37 cellular contexts compared by ENCODE assay signal in genomic region chr1:47537268-47537667, GRCh38.
"Had no signal": no experiment of that assay in that cellular context is flagged by ENCODE, and none has a peak within 500 bp of the region (broad histone marks: within the 10 kb centered on the region; RNA-seq: fewer than 3 reads in every experiment).

No MANE protein-coding gene starts in this region.

- H3K9me3 ChIP-seq: ascending aorta had no signal

- H3K27ac Mint-ChIP-seq: activated CD4-positive, alpha-beta memory T cell treated with anti-CD3 and anti-CD28 coated beads, Interleukin-2, amount 10 ng/mL, durations not matched to agents 7 days and 5 days; activated CD4-positive, alpha-beta T cell treated with anti-CD3 and anti-CD28 coated beads for 36 hours; activated CD4-positive, alpha-beta T cell treated with anti-CD3 and anti-CD28 coated beads, Interleukin-2, amount 10 ng/mL, durations not matched to agents 7 days and 5 days; activated CD8-positive, alpha-beta memory T cell treated with anti-CD3 and anti-CD28 coated beads, Interleukin-2, amount 10 ng/mL, durations not matched to agents 7 days and 5 days; activated CD8-positive, alpha-beta T cell treated with anti-CD3 and anti-CD28 coated beads, Interleukin-2, amount 10 ng/mL, durations not matched to agents 7 days and 5 days; activated naive CD4-positive, alpha-beta T cell treated with anti-CD3 and anti-CD28 coated beads, Interleukin-2, amount 10 ng/mL, durations not matched to agents 7 days and 5 days; activated naive CD4-positive, alpha-beta T cell treated with anti-CD3 and anti-CD28 coated beads, Interleukin-2, amount 50 U/mL, for 24 hours; activated naive CD8-positive, alpha-beta T cell; activated naive CD8-positive, alpha-beta T cell treated with anti-CD3 and anti-CD28 coated beads, Interleukin-2, amount 10 ng/mL, durations not matched to agents 7 days and 5 days; activated naive CD8-positive, alpha-beta T cell treated with anti-CD3 and anti-CD28 coated beads, Interleukin-2, amount 50 U/mL, for 24 hours; activated T-cell treated with anti-CD3 and anti-CD28 coated beads, Interleukin-2, amount 50 U/mL, for 24 hours; activated T-helper 2 cell treated with anti-CD3 and anti-CD28 coated beads, Interferon-gamma antibody, Interleukin-2, Interleukin-4, amounts not matched to agents 10 μg/mL and 5 μg/mL and 100 μg/mL, durations not matched to agents 14 hours and 24 hours and 36 hours; brain; T-helper 17 cell; WTC11 had no signal

- H3K9me3 Mint-ChIP-seq: activated CD4-positive, alpha-beta T cell treated with anti-CD3 and anti-CD28 coated beads, Interleukin-2, amount 10 ng/mL, durations not matched to agents 7 days and 5 days; activated naive CD4-positive, alpha-beta T cell treated with anti-CD3 and anti-CD28 coated beads, Interleukin-2, amount 10 ng/mL, durations not matched to agents 7 days and 5 days; activated naive CD4-positive, alpha-beta T cell treated with anti-CD3 and anti-CD28 coated beads, Interleukin-2, amount 50 U/mL, for 24 hours; activated naive CD8-positive, alpha-beta T cell treated with anti-CD3 and anti-CD28 coated beads, Interleukin-2, amount 50 U/mL, for 24 hours; activated T-helper 2 cell treated with anti-CD3 and anti-CD28 coated beads, Interferon-gamma antibody, Interleukin-2, Interleukin-4, amounts not matched to agents 10 μg/mL and 5 μg/mL and 100 μg/mL, durations not matched to agents 14 hours and 24 hours and 36 hours; central memory CD8-positive, alpha-beta T cell had no signal

- H3K36me3 Mint-ChIP-seq: activated CD8-positive, alpha-beta memory T cell treated with anti-CD3 and anti-CD28 coated beads, Interleukin-2, amount 10 ng/mL, durations not matched to agents 7 days and 5 days; activated naive CD4-positive, alpha-beta T cell treated with anti-CD3 and anti-CD28 coated beads, Interleukin-2, amount 10 ng/mL, durations not matched to agents 7 days and 5 days; activated naive CD4-positive, alpha-beta T cell treated with anti-CD3 and anti-CD28 coated beads, Interleukin-2, amount 50 U/mL, for 24 hours; activated naive CD8-positive, alpha-beta T cell; activated naive CD8-positive, alpha-beta T cell treated with anti-CD3 and anti-CD28 coated beads, Interleukin-2, amount 10 ng/mL, durations not matched to agents 7 days and 5 days; brain had no signal

- H3K4me1 Mint-ChIP-seq: activated CD4-positive, alpha-beta memory T cell treated with anti-CD3 and anti-CD28 coated beads, Interleukin-2, amount 10 ng/mL, durations not matched to agents 7 days and 5 days; activated CD4-positive, alpha-beta T cell treated with anti-CD3 and anti-CD28 coated beads, Interleukin-2, amount 10 ng/mL, durations not matched to agents 7 days and 5 days; activated CD8-positive, alpha-beta memory T cell treated with anti-CD3 and anti-CD28 coated beads, Interleukin-2, amount 10 ng/mL, durations not matched to agents 7 days and 5 days; activated naive CD4-positive, alpha-beta T cell treated with anti-CD3 and anti-CD28 coated beads, Interleukin-2, amount 10 ng/mL, durations not matched to agents 7 days and 5 days had no signal

- H3K36me3 ChIP-seq: ascending aorta, cardiac muscle cell, WERI-Rb-1 had no signal

- H3K27ac ChIP-seq: ascending aorta, cardiac muscle cell, WERI-Rb-1 had no signal

- H3K27me3 ChIP-seq: ascending aorta, cardiac muscle cell had no signal

- H3K4me3 Mint-ChIP-seq: activated CD4-positive, alpha-beta memory T cell treated with anti-CD3 and anti-CD28 coated beads, Interleukin-2, amount 10 ng/mL, durations not matched to agents 7 days and 5 days; activated CD4-positive, alpha-beta T cell treated with anti-CD3 and anti-CD28 coated beads for 36 hours; activated CD4-positive, alpha-beta T cell treated with anti-CD3 and anti-CD28 coated beads, Interleukin-2, amount 10 ng/mL, durations not matched to agents 7 days and 5 days; activated CD8-positive, alpha-beta memory T cell treated with anti-CD3 and anti-CD28 coated beads, Interleukin-2, amount 10 ng/mL, durations not matched to agents 7 days and 5 days; activated CD8-positive, alpha-beta T cell treated with anti-CD3 and anti-CD28 coated beads, Interleukin-2, amount 10 ng/mL, durations not matched to agents 7 days and 5 days; activated naive CD4-positive, alpha-beta T cell treated with anti-CD3 and anti-CD28 coated beads, Interleukin-2, amount 10 ng/mL, durations not matched to agents 7 days and 5 days; activated naive CD4-positive, alpha-beta T cell treated with anti-CD3 and anti-CD28 coated beads, Interleukin-2, amount 50 U/mL, for 24 hours; activated naive CD8-positive, alpha-beta T cell; activated naive CD8-positive, alpha-beta T cell treated with anti-CD3 and anti-CD28 coated beads, Interleukin-2, amount 10 ng/mL, durations not matched to agents 7 days and 5 days; activated naive CD8-positive, alpha-beta T cell treated with anti-CD3 and anti-CD28 coated beads, Interleukin-2, amount 50 U/mL, for 24 hours; activated T-cell treated with anti-CD3 and anti-CD28 coated beads, Interleukin-2, amount 50 U/mL, for 24 hours; brain; central memory CD8-positive, alpha-beta T cell; T-helper 17 cell; WTC11 had no signal

- FAIRE-seq: bronchial epithelial cell, colon, TTC549 had no signal

- DNase-seq: activated CD4-positive, alpha-beta memory T cell treated with anti-CD3 and anti-CD28 coated beads, Interleukin-2, amount 10 ng/mL, durations not matched to agents 7 days and 5 days; activated CD4-positive, alpha-beta T cell treated with anti-CD3 and anti-CD28 coated beads for 1 hour; activated CD4-positive, alpha-beta T cell treated with anti-CD3 and anti-CD28 coated beads for 36 hours; activated CD4-positive, alpha-beta T cell treated with anti-CD3 and anti-CD28 coated beads for 48 hours; activated CD4-positive, alpha-beta T cell treated with anti-CD3 and anti-CD28 coated beads, Interleukin-2, amount 10 ng/mL, durations not matched to agents 7 days and 5 days; activated CD4-positive, alpha-beta T cell treated with anti-CD3 and anti-CD28 coated beads, Interleukin-2, amount 50 U/mL, for 48 hours; activated CD4-positive, CD25-positive, alpha-beta regulatory T cell; activated CD8-positive, alpha-beta memory T cell treated with anti-CD3 and anti-CD28 coated beads for 24 hours; activated CD8-positive, alpha-beta memory T cell treated with anti-CD3 and anti-CD28 coated beads, Interleukin-2, amount 10 ng/mL, durations not matched to agents 7 days and 5 days; activated CD8-positive, alpha-beta memory T cell treated with anti-CD3 and anti-CD28 coated beads, Interleukin-2, amount 50 U/mL, for 48 hours; activated CD8-positive, alpha-beta T cell treated with anti-CD3 and anti-CD28 coated beads, Interleukin-2, amount 10 ng/mL, durations not matched to agents 7 days and 5 days; activated effector memory CD4-positive, alpha-beta T cell treated with Interleukin-2 at 50 U/mL for 16 hours; activated gamma-delta T cell; activated naive CD4-positive, alpha-beta T cell treated with anti-CD3 and anti-CD28 coated beads, Interleukin-2, amount 10 ng/mL, durations not matched to agents 7 days and 5 days; activated naive CD4-positive, alpha-beta T cell treated with Interleukin-2 at 50 U/mL for 16 hours; activated naive CD8-positive, alpha-beta T cell treated with anti-CD3 and anti-CD28 coated beads, Interleukin-2, amount 10 ng/mL, durations not matched to agents 7 days and 5 days; activated naive CD8-positive, alpha-beta T cell treated with anti-CD3 and anti-CD28 coated beads, Interleukin-2, amount 50 U/mL, for 24 hours; activated T-cell treated with anti-CD3 and anti-CD28 coated beads, Interleukin-2, amount 50 U/mL, for 24 hours; activated T-cell treated with anti-CD3 and anti-CD28 coated beads, Interleukin-2, amount 50 U/mL, for 48 hours; amygdala; anterior cingulate cortex; caudate nucleus; cerebellar nuclear complex; T-helper 17 cell; T1000; WERI-Rb-1 had no signal

- H3K4me3 ChIP-seq: ascending aorta, cardiac muscle cell had no signal
